Comparison of ENCODE assay signal across 18 cellular contexts in genomic region chr2:143078106-143078505, GRCh38. TPM values are rescaled to one million over a fixed set of nuclear protein-coding genes. Genes with fewer than 3 reads are reported as not detected.
"Had no signal": no experiment of that assay in that cellular context is flagged by ENCODE, and none has a peak within 500 bp of the region (broad histone marks: within the 10 kb centered on the region; RNA-seq: fewer than 3 reads in every experiment).

No MANE protein-coding gene starts in this region.

- H3K4me1 ChIP-seq: lower lobe of right lung, parathyroid adenoma, thyroid gland, uterus had no signal

- ATAC-seq: activated CD4-positive, alpha-beta T cell treated with anti-CD3 and anti-CD28 coated beads for 36 hours; activated T-cell treated with anti-CD3 and anti-CD28 coated beads, Interleukin-2, amount 50 U/mL, for 72 hours; effector memory CD8-positive, alpha-beta T cell; lower lobe of right lung had no signal

- H3K4me2 ChIP-seq: neural progenitor cell had no signal

- FAIRE-seq: astrocyte had no signal

- H3K27me3 ChIP-seq: neural progenitor cell, thyroid gland, uterus had no signal

- H2AFZ ChIP-seq: neural progenitor cell, parathyroid adenoma had no signal

- H3K27ac ChIP-seq: lower lobe of right lung, neural progenitor cell, parathyroid adenoma, thyroid gland, uterus, VCaP had no signal

- H3K36me3 ChIP-seq: lower lobe of right lung, neural progenitor cell, thyroid gland, uterus had no signal

- H3K9me3 ChIP-seq: thyroid gland, uterus had no signal

- DNase-seq: activated CD4-positive, alpha-beta memory T cell treated with anti-CD3 and anti-CD28 coated beads, Interleukin-2, amount 10 ng/mL, durations not matched to agents 7 days and 5 days; activated CD4-positive, alpha-beta T cell treated with anti-CD3 and anti-CD28 coated beads for 36 hours; activated gamma-delta T cell treated with Interleukin-2 at 50 U/mL for 16 hours; activated naive CD8-positive, alpha-beta T cell treated with anti-CD3 and anti-CD28 coated beads, Interleukin-2, amount 10 ng/mL, durations not matched to agents 7 days and 5 days; activated T-cell treated with anti-CD3 and anti-CD28 coated beads, Interleukin-2, amount 50 U/mL, for 72 hours; caudate nucleus; effector memory CD8-positive, alpha-beta T cell; erythroblast; hypothalamus; lower lobe of right lung; retina; thyroid gland; uterus had no signal

- H3K4me3 ChIP-seq: lower lobe of right lung, neural progenitor cell, thyroid gland, uterus had no signal

- H3K79me2 ChIP-seq: parathyroid adenoma had no signal

RNA-seq across cellular contexts. Expression of gene ARHGAP15, which starts 51.1 kb away (rescaled TPM):
- total RNA-seq: astrocyte, glomerular endothelial cell had no signal
